ENCODE assay signal across 8 cellular contexts in the genomic region with DNA sequence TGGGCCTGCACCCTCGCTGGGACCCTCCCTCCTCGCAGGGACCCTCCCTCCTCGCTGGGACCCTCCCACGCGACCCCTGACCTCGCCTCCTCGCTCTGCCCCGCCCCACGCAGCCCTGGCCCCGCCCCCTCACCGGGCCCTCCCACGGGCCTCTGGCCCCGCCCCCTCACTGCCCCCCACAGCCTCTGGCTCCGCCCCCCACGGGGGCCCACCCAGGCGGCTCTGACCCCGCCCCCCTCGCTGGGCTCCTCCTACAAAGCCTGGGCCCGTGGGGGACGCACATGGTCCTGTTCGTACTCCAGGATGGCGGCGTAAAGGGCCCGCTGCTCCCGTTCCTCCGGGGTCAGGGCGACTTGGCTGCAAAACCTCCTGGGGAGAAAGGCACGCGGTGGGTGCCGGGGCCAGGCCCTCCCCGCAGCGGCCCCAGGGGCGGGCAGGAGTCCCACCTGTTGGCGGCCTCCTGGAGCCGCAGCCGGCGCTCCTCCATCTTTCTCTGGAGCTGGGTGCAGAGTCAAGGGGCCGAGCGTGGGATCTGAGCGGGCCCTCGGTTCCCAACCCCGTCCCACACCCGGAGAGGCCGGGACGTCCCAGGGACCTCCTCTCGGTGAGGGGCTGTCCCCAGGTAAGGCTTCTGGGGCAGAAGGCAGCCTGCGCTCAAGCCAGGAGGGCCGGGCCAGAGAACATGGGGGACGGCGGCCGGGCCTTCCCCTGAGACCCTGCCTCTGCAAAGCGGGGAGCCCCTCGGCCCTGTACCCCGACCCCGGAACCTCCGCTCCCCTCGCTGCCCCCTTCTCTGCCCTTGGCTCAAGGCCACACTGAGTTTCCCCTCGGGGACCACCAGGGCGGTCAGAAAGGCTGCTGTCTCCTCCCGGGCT. TPM values are rescaled to one million over a fixed set of nuclear protein-coding genes. Genes with fewer than 3 reads are reported as not detected.
DNase-seq lines count a peak whose midpoint lies in the region; ATAC-seq and TF ChIP-seq lines count a peak whose summit lies in the region.

No MANE protein-coding gene starts in this region.

- TSS peak; percentile 62 for BruUV-seq in A673 (replicated peaks; lab: Mats Ljungman, UMichigan)

- peak overlapping the region; percentile 79 for H3K4me2 ChIP-seq in neural progenitor cell

- H3K9me3 Mint-ChIP-seq in activated CD8-positive, alpha-beta T cell treated with anti-CD3 and anti-CD28 coated beads, Interleukin-2, amount 10 ng/mL, durations not matched to agents 7 days and 5 days (ENCODE audit: insufficient read depth), result no peaks in the 10 kb centered on the region
- H3K9me3 Mint-ChIP-seq in neural progenitor cell, result no peaks in the 10 kb centered on the region

- DNase-seq in A673 (ENCODE audit: low spot score) (peak; percentile 86), NCI-H69 (lab: John Stamatoyannopoulos, UW) (peak; percentile 65), epithelial cell of esophagus (ENCODE audit: low read depth) (peak; percentile 74), neural progenitor cell (ENCODE audit: low spot score) (peak; percentile 65), hypothalamus (lab: John Stamatoyannopoulos, UW) (no peak)
- DNase-seq in activated CD8-positive, alpha-beta T cell treated with anti-CD3 and anti-CD28 coated beads, Interleukin-2, amount 10 ng/mL, durations not matched to agents 7 days and 5 days, result peak; percentile 80

- H2AFZ ChIP-seq in neural progenitor cell (replicated peaks), result peak overlapping the region; percentile 67

- peak; percentile 49 for ATAC-seq in GM18868 (IDR thresholded peaks at IDR 0.05; ENCODE audit: unreplicated experiment)
- peak; percentile 90 for ATAC-seq in activated CD8-positive, alpha-beta T cell treated with anti-CD3 and anti-CD28 coated beads, Interleukin-2, amount 10 ng/mL, durations not matched to agents 7 days and 5 days
- ATAC-seq in GM18858 (IDR thresholded peaks at IDR 0.05; ENCODE audit: unreplicated experiment), result no peak

- peaks cover 8% of the 10 kb centered on the region for H3F3A ChIP-seq in neural progenitor cell (ENCODE audit: low read depth)

- peak overlapping the region; percentile 98 for H3K4me3 ChIP-seq in A673 (ENCODE audit: low read depth, low read length, poor library complexity, severe bottlenecking)
- peak overlapping the region; percentile 73 for H3K4me3 ChIP-seq in epithelial cell of esophagus (ENCODE audit: low read length)
- peak overlapping the region; percentile 69 for H3K4me3 ChIP-seq in neural progenitor cell

- no peaks in the 10 kb centered on the region for H3K27me3 ChIP-seq in A673 (replicated peaks; ENCODE audit: insufficient read depth, low read depth, low read length, poor library complexity)
- H3K27me3 ChIP-seq in neural progenitor cell, result no peaks in the 10 kb centered on the region

- intact Hi-C loops in A673 (cut with micrococcal nuclease; ENCODE audit: unreplicated experiment), result no loop called here

- no peaks in the 10 kb centered on the region for H3K9me3 ChIP-seq in A673 (ENCODE audit: low read depth, low read length, poor library complexity, severe bottlenecking)
- H3K9me3 ChIP-seq in neural progenitor cell (ENCODE audit: low read depth), result no peaks in the 10 kb centered on the region

- H3K36me3 Mint-ChIP-seq in activated CD8-positive, alpha-beta T cell treated with anti-CD3 and anti-CD28 coated beads, Interleukin-2, amount 10 ng/mL, durations not matched to agents 7 days and 5 days (ENCODE audit: low read depth), result peaks cover 13% of the 10 kb centered on the region
- H3K36me3 Mint-ChIP-seq in neural progenitor cell, result peaks cover 4% of the 10 kb centered on the region

- H3K4me1 ChIP-seq in A673 (ENCODE audit: insufficient read depth, low read length, poor library complexity, severe bottlenecking) (peaks cover 5% of the 10 kb centered on the region), neural progenitor cell (peaks cover 11% of the 10 kb centered on the region)

- H3K27ac Mint-ChIP-seq in activated CD8-positive, alpha-beta T cell treated with anti-CD3 and anti-CD28 coated beads, Interleukin-2, amount 10 ng/mL, durations not matched to agents 7 days and 5 days, result peak overlapping the region; percentile 64
- H3K27ac Mint-ChIP-seq in neural progenitor cell, result no peak overlapping the region

- POLR2A ChIA-PET in A673 (lab: Charles Lee; ENCODE audit: low non-redundant PET), result no interaction called here
- POLR2A ChIA-PET in activated CD8-positive, alpha-beta T cell treated with anti-CD3 and anti-CD28 coated beads, Interleukin-2, amount 10 ng/mL, durations not matched to agents 7 days and 5 days (lab: Charles Lee), result interaction anchor here (0.7 to 1.4 kb wide), 2 partner anchors 12 to 45 kb away, joined by 3 to 5 read pairs; no protein-coding TSS in a partner anchor

- no peaks in the 10 kb centered on the region for H4K20me1 ChIP-seq in neural progenitor cell (ENCODE audit: low read depth)

- H3K4me1 Mint-ChIP-seq in activated CD8-positive, alpha-beta T cell treated with anti-CD3 and anti-CD28 coated beads, Interleukin-2, amount 10 ng/mL, durations not matched to agents 7 days and 5 days (ENCODE audit: low read depth), result peaks cover 10% of the 10 kb centered on the region
- peaks cover 8% of the 10 kb centered on the region for H3K4me1 Mint-ChIP-seq in neural progenitor cell

- TF ChIP-seq CTCF in A673 (conservative IDR thresholded peaks at IDR 0.05; ENCODE audit: low read depth, low read length) (no peak), epithelial cell of esophagus (IDR thresholded peaks at IDR 0.05; ENCODE audit: insufficient read depth, low read depth, low read length, missing control alignments) (no peak), neural progenitor cell (IDR thresholded peaks at IDR 0.05) (no peak)

- H3K27me3 Mint-ChIP-seq in activated CD8-positive, alpha-beta T cell treated with anti-CD3 and anti-CD28 coated beads, Interleukin-2, amount 10 ng/mL, durations not matched to agents 7 days and 5 days (ENCODE audit: low read depth), result no peaks in the 10 kb centered on the region
- H3K27me3 Mint-ChIP-seq in neural progenitor cell (ENCODE audit: insufficient read depth, low read depth), result peaks cover 14% of the 10 kb centered on the region

- peak overlapping the region; percentile 78 for H3K4me3 Mint-ChIP-seq in activated CD8-positive, alpha-beta T cell treated with anti-CD3 and anti-CD28 coated beads, Interleukin-2, amount 10 ng/mL, durations not matched to agents 7 days and 5 days
- H3K4me3 Mint-ChIP-seq in neural progenitor cell, result peak overlapping the region; percentile 72

- no peaks in the 10 kb centered on the region for H3K79me2 ChIP-seq in neural progenitor cell (ENCODE audit: low read depth)

- peak overlapping the region; percentile 4 for H3K9ac ChIP-seq in neural progenitor cell

- CTCF ChIA-PET in A673 (lab: Charles Lee), result no interaction called here
- CTCF ChIA-PET in activated CD8-positive, alpha-beta T cell treated with anti-CD3 and anti-CD28 coated beads, Interleukin-2, amount 10 ng/mL, durations not matched to agents 7 days and 5 days (lab: Charles Lee), result interaction anchor here (0.9 to 2.1 kb wide), 3 partner anchors 10 to 198 kb away, joined by 3 to 12 read pairs (median 3); a partner anchor contains a TSS

- H3K27ac ChIP-seq in A673 (ENCODE audit: low read depth, low read length, poor library complexity, severe bottlenecking) (peak overlapping the region; percentile 80), neural progenitor cell (no peak overlapping the region)

- H3K36me3 ChIP-seq in A673 (ENCODE audit: insufficient read depth, low read length, poor library complexity, severe bottlenecking) (peaks cover 15% of the 10 kb centered on the region), neural progenitor cell (no peaks in the 10 kb centered on the region)

RNA-seq across cellular contexts. Expression of a gene that starts 8.9 kb away (rescaled TPM):
- 3.4 and 5.6 TPM in 2 replicates for total RNA-seq in A673 (2021)
- total RNA-seq in activated CD8-positive, alpha-beta T cell treated with anti-CD3 and anti-CD28 coated beads, Interleukin-2, amount 10 ng/mL, durations not matched to agents 7 days and 5 days, result 1 to 10 TPM; 6.6 to 7.5 TPM
- 1.6 and 4.7 TPM in 2 replicates for total RNA-seq in neural progenitor cell (ENCODE audit: low replicate concordance)

RNA-seq across cellular contexts. Expression of a gene that starts 9.5 kb away (rescaled TPM):
- total RNA-seq in A673 (2021), result 37.2 and 37.3 TPM in 2 replicates
- total RNA-seq in activated CD8-positive, alpha-beta T cell treated with anti-CD3 and anti-CD28 coated beads, Interleukin-2, amount 10 ng/mL, durations not matched to agents 7 days and 5 days, result 10 to 100 TPM; 67.5 to 69.6 TPM
- total RNA-seq in neural progenitor cell (ENCODE audit: low replicate concordance), result 8.4 and 21.7 TPM in 2 replicates

RNA-seq across cellular contexts. Expression of a gene that starts 10.3 kb away (rescaled TPM):
- total RNA-seq in A673 (2021), result 15.8 and 19.1 TPM in 2 replicates
- 1 to 10 TPM; 6.1 to 7.0 TPM for total RNA-seq in activated CD8-positive, alpha-beta T cell treated with anti-CD3 and anti-CD28 coated beads, Interleukin-2, amount 10 ng/mL, durations not matched to agents 7 days and 5 days
- 7.6 and 13.2 TPM in 2 replicates for total RNA-seq in neural progenitor cell (ENCODE audit: low replicate concordance)

RNA-seq across cellular contexts. Expression of a gene that starts 25.3 kb away (rescaled TPM):
- total RNA-seq in A673 (2021) (98.0 and 104 TPM in 2 replicates), neural progenitor cell (ENCODE audit: low replicate concordance) (75.6 and 107 TPM in 2 replicates)
- 10 to 100 TPM; 76.0 to 77.1 TPM for total RNA-seq in activated CD8-positive, alpha-beta T cell treated with anti-CD3 and anti-CD28 coated beads, Interleukin-2, amount 10 ng/mL, durations not matched to agents 7 days and 5 days

RNA-seq across cellular contexts. Expression of a gene that starts 54.2 kb away (rescaled TPM):
- total RNA-seq in A673 (2021) (39.1 and 46.7 TPM in 2 replicates), neural progenitor cell (ENCODE audit: low replicate concordance) (9.3 and 14.1 TPM in 2 replicates)
- 10 to 100 TPM; 13.2 to 16.1 TPM for total RNA-seq in activated CD8-positive, alpha-beta T cell treated with anti-CD3 and anti-CD28 coated beads, Interleukin-2, amount 10 ng/mL, durations not matched to agents 7 days and 5 days

Comparison
In these comparisons a context has a peak if more than half of its experiments do, and no peak if none do; other contexts are left out.
1. DNase-seq: peak in A673 (single experiment), NCI-H69 (single experiment), activated CD8-positive, alpha-beta T cell treated with anti-CD3 and anti-CD28 coated beads, Interleukin-2, amount 10 ng/mL, durations not matched to agents 7 days and 5 days (single experiment), epithelial cell of esophagus (single experiment) and neural progenitor cell (single experiment); none in hypothalamus (0 of 51).
2. Peak in every context shown above with its lines, with median percentiles within 50 percentile points of each other: H3K4me3 ChIP-seq.